Comparison of ENCODE assay signal across 14 cellular contexts in genomic region chr20:17650816-17651760, GRCh38. TPM values are rescaled to one million over a fixed set of nuclear protein-coding genes. Genes with fewer than 3 reads are reported as not detected.
A peak's percentile ranks its signal among the peaks of the same experiment; 100 is the strongest.
DNase-seq lines count a peak whose midpoint lies in the region; ATAC-seq and TF ChIP-seq lines count a peak whose summit lies in the region.
"Had no signal": no experiment of that assay in that cellular context is flagged by ENCODE, and none has a peak within 500 bp of the region (broad histone marks: within the 10 kb centered on the region; RNA-seq: fewer than 3 reads in every experiment).

No MANE protein-coding gene starts in this region.

- H3K4me3 ChIP-seq in left ventricle myocardium inferior (no peak overlapping the region), WERI-Rb-1 (ENCODE audit: low read depth, low read length) (no peak overlapping the region), left lung (no peak overlapping the region)
- H3K4me3 ChIP-seq: heart left ventricle, testis had no signal

- DNase-seq in left ventricle myocardium superior = peak; percentile 10
- DNase-seq in left ventricle myocardium inferior = no peak
- DNase-seq in WERI-Rb-1 = no peak
- DNase-seq in left lung = no peak
- DNase-seq in substantia nigra (lab: John Stamatoyannopoulos, UW) = no peak
- DNase-seq in cerebellar nuclear complex (lab: John Stamatoyannopoulos, UW) = no peak
- no peak for DNase-seq in NCI-H1930 (lab: John Stamatoyannopoulos, UW)
- no peak for DNase-seq in stimulated activated CD8-positive, alpha-beta memory T cell treated with anti-CD3 and anti-CD28 coated beads, Interleukin-4, amount 100 ng/mL, for 48 hours
- DNase-seq: activated CD4-positive, alpha-beta T cell treated with anti-CD3 and anti-CD28 coated beads for 4 hours; DMS153; SW 1271; testis had no signal

- H3K27me3 ChIP-seq in left ventricle myocardium inferior (ENCODE audit: low read depth) (no peaks in the 10 kb centered on the region), WERI-Rb-1 (ENCODE audit: insufficient read depth, low read depth, severe bottlenecking) (no peaks in the 10 kb centered on the region), left lung (no peaks in the 10 kb centered on the region)
- H3K27me3 ChIP-seq: heart left ventricle, testis had no signal

- H3K36me3 ChIP-seq in left ventricle myocardium inferior (no peaks in the 10 kb centered on the region), WERI-Rb-1 (no peaks in the 10 kb centered on the region; the same call in 1 of the 2 replicates), left lung (peaks cover 0 to 32% of the 10 kb centered on the region in 2 donors)

- peaks cover 78% of the 10 kb centered on the region for H3K4me1 ChIP-seq in left ventricle myocardium inferior
- peaks cover 41 to 62% of the 10 kb centered on the region in 2 donors for H3K4me1 ChIP-seq in left lung

- no peak for TF ChIP-seq CTCF in left ventricle myocardium inferior (IDR thresholded peaks at IDR 0.05; ENCODE audit: borderline replicate concordance)
- no peak for TF ChIP-seq CTCF in WERI-Rb-1 (IDR thresholded peaks at IDR 0.05; ENCODE audit: low read depth, low read length)
- TF ChIP-seq CTCF in left lung (IDR thresholded peaks at IDR 0.05) = no peak

- ATAC-seq in left ventricle myocardium superior (no peak), left lung (peak; percentile 48)
- ATAC-seq: activated T-helper 17 cell treated with anti-CD3 and anti-CD28 coated beads, Interleukin-2, amount 50 U/mL, for 72 hours; heart left ventricle had no signal

- intact Hi-C loops in left ventricle myocardium superior (cut with micrococcal nuclease) = no loop called here
- intact Hi-C loops in left ventricle myocardium inferior (cut with micrococcal nuclease) = no loop called here
- intact Hi-C loops in left lung (cut with DNase I) = loop anchor here in 1 of 2 donors (5.0 kb wide), 2 partner anchors 251 to 491 kb away; no protein-coding TSS in a partner anchor

- H3K9me3 ChIP-seq in left ventricle myocardium inferior (replicated peaks) = no peaks in the 10 kb centered on the region
- H3K9me3 ChIP-seq in WERI-Rb-1 (ENCODE audit: severe bottlenecking) = no peaks in the 10 kb centered on the region
- H3K9me3 ChIP-seq in left lung = no peaks in the 10 kb centered on the region
- H3K9me3 ChIP-seq: heart left ventricle, testis had no signal

- no peak overlapping the region for H3K27ac ChIP-seq in left ventricle myocardium inferior (replicated peaks)
- peak overlapping the region; percentile 53 for H3K27ac ChIP-seq in WERI-Rb-1
- peak overlapping the region in 1 of 2 donors; percentile 53 for H3K27ac ChIP-seq in left lung
- H3K27ac ChIP-seq in substantia nigra (ENCODE audit: low read depth, low read length, poor library complexity, severe bottlenecking) = no peak overlapping the region
- H3K27ac ChIP-seq: testis had no signal

RNA-seq across cellular contexts. Expression of gene RRBP1, which starts 31.0 kb away (rescaled TPM):
- total RNA-seq in left ventricle myocardium superior (35.6 TPM), left ventricle myocardium inferior (31.3 TPM), left lung (100 to 1,000 TPM; 201 to 263 TPM)

RNA-seq across cellular contexts. Expression of gene BANF2, which starts 48.7 kb away (rescaled TPM):
- total RNA-seq in left ventricle myocardium superior (not detected), left ventricle myocardium inferior (not detected), left lung (not detected)
- total RNA-seq: activated T-helper 17 cell treated with anti-CD3 and anti-CD28 coated beads, Interleukin-2, amount 50 U/mL, for 72 hours; heart left ventricle had no signal
